In genomic region chr9:127860260-127860659, GRCh38 we compare ENCODE assay signal across 1 cellular context.
TF ChIP-seq lines count a peak whose summit lies in the region.

No MANE protein-coding gene starts in this region.

TF ChIP-seq in K562, 482 proteins besides CTCF, POLR2A, EP300 and RAD21:
- no peak for TF ChIP-seq ELF2 (CRISPR knock-in tag; IDR thresholded peaks at IDR 0.05)
- TF ChIP-seq DACH1 (IDR thresholded peaks at IDR 0.05; ENCODE audit: partially characterized antibody): no peak
- no peak for TF ChIP-seq E4F1 (CRISPR knock-in tag; IDR thresholded peaks at IDR 0.05; ENCODE audit: borderline replicate concordance)
- TF ChIP-seq PTTG1 (tag; IDR thresholded peaks at IDR 0.05; ENCODE audit: low read depth): no peak
- no peak for TF ChIP-seq ZNF444 (CRISPR knock-in tag; IDR thresholded peaks at IDR 0.05)
- no peak for TF ChIP-seq ZBTB43 (CRISPR knock-in tag; IDR thresholded peaks at IDR 0.05)
- no peak for TF ChIP-seq BACH1 (tag; IDR thresholded peaks at IDR 0.05)
- no peak for TF ChIP-seq KAT8 (IDR thresholded peaks at IDR 0.05; ENCODE audit: low read depth)
- no peak for TF ChIP-seq HNRNPK (IDR thresholded peaks at IDR 0.05; ENCODE audit: low read depth, low read length, poor library complexity, severe bottlenecking)
- TF ChIP-seq PHF20 (IDR thresholded peaks at IDR 0.05; ENCODE audit: partially characterized antibody): no peak
- no peak for TF ChIP-seq BDP1 (IDR thresholded peaks at IDR 0.05; ENCODE audit: insufficient read depth, insufficient read length)
- TF ChIP-seq, protein P1, sequence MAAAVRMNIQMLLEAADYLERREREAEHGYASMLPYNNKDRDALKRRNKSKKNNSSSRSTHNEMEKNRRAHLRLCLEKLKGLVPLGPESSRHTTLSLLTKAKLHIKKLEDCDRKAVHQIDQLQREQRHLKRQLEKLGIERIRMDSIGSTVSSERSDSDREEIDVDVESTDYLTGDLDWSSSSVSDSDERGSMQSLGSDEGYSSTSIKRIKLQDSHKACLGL (CRISPR knock-in tag; IDR thresholded peaks at IDR 0.05; ENCODE audit: borderline replicate concordance, poor library complexity, severe bottlenecking): no peak
- no peak for TF ChIP-seq KAT2B (IDR thresholded peaks at IDR 0.05; ENCODE audit: low read depth, low read length)
- TF ChIP-seq ZNF134 (CRISPR knock-in tag; conservative IDR thresholded peaks at IDR 0.05): no peak
- TF ChIP-seq DDX20 (tag; IDR thresholded peaks at IDR 0.05; ENCODE audit: low read depth): no peak
- no peak for TF ChIP-seq SNRNP70 (optimal IDR thresholded peaks at IDR 0.05; ENCODE audit: low read depth, low read length)
TF ChIP-seq in K562: peak in this region for 0.
